Comparison of ENCODE assay signal across 13 cellular contexts in the genomic region with DNA sequence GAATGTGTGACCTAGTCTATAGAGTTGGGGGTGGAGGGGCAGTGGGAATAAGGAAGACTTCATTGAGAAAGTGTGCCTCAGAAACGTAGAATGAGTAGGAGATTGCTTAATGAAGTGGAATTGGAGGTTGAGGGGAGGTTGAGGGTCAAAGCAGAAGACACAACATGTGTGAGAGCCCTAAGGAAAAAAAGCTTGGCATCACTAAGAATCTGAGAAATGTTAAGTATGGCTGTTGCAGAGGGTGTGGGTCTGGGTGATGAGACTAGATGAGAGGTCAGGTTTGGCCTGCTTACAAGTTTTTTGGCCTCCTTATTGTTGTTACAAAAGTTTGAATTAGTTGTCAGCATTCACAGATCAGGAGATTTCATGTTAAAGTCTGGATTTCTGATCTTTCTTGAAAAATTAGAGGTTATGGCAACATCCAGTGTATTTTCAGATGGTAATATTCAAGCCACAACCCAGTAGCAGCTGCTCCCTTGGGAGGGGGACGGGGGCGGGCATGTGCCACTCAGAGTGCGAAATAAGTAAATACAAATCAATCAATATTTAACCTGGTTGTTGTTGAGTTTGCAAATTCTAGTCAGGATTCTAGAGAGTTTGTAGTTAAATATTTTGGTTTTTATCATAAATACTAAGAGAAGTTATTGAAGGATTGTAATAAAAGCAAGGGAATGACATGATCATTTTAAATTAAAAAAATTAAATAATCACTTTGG. TPM values are rescaled to one million over a fixed set of nuclear protein-coding genes. Genes with fewer than 3 reads are reported as not detected.
DNase-seq lines count a peak whose midpoint lies in the region; ATAC-seq and TF ChIP-seq lines count a peak whose summit lies in the region.
"Had no signal": no experiment of that assay in that cellular context is flagged by ENCODE, and none has a peak within 500 bp of the region (broad histone marks: within the 10 kb centered on the region; RNA-seq: fewer than 3 reads in every experiment).

No MANE protein-coding gene starts in this region.

- no peak overlapping the region for H2AFZ ChIP-seq in smooth muscle cell (ENCODE audit: low read depth)

- H3K79me2 ChIP-seq in smooth muscle cell (ENCODE audit: low read depth) = peaks cover 93% of the 10 kb centered on the region

- no peak for DNase-seq in activated T-cell treated with anti-CD3 and anti-CD28 coated beads, Interleukin-2, amount 50 U/mL, for 72 hours
- DNase-seq in activated T-cell treated with anti-CD3 and anti-CD28 coated beads for 4 hours (no peak), RPMI7951 (ENCODE audit: low read depth) (peak; percentile 20), fibroblast of peridontal ligament (ENCODE audit: extremely low read depth) (peak; percentile 42), smooth muscle cell (lab: John Stamatoyannopoulos, UW; ENCODE audit: unreplicated experiment) (no peak), esophagus squamous epithelium (lab: John Stamatoyannopoulos, UW) (no peak), OCI-M2 (lab: John Stamatoyannopoulos, UW; ENCODE audit: unreplicated experiment) (no peak)
- DNase-seq: activated naive CD4-positive, alpha-beta T cell treated with anti-CD3 and anti-CD28 coated beads for 36 hours; NCI-H1436 treated with DMSO at 0.1 percent for 48 hours; posterior cingulate gyrus; stimulated activated CD8-positive, alpha-beta memory T cell treated with anti-CD3 and anti-CD28 coated beads, Interleukin-4, amount 100 ng/mL, for 48 hours had no signal

- H3K27ac ChIP-seq in smooth muscle cell (ENCODE audit: low read depth) (no peak overlapping the region), esophagus squamous epithelium (no peak overlapping the region)
- H3K27ac ChIP-seq: C4-2B had no signal

- H3K36me3 ChIP-seq in smooth muscle cell (ENCODE audit: low read depth) = no peaks in the 10 kb centered on the region
- no peaks in the 10 kb centered on the region for H3K36me3 ChIP-seq in esophagus squamous epithelium

- H3K9ac ChIP-seq in smooth muscle cell (ENCODE audit: low read depth) = no peak overlapping the region

- H3K4me1 Mint-ChIP-seq in activated T-cell treated with anti-CD3 and anti-CD28 coated beads, Interleukin-2, amount 50 U/mL, for 72 hours (ENCODE audit: low read depth) = peaks cover 52% of the 10 kb centered on the region

- peak overlapping the region; percentile 90 for H3K4me3 ChIP-seq in smooth muscle cell
- H3K4me3 ChIP-seq in esophagus squamous epithelium = no peak overlapping the region

- no peak for ATAC-seq in activated T-cell treated with anti-CD3 and anti-CD28 coated beads, Interleukin-2, amount 50 U/mL, for 72 hours (replicated peaks in 1 of 2)
- no peak for ATAC-seq in HG02678 (IDR thresholded peaks at IDR 0.05; ENCODE audit: unreplicated experiment)

- H3K4me1 ChIP-seq in smooth muscle cell (ENCODE audit: low read depth) = peaks cover 31% of the 10 kb centered on the region
- peaks cover 0 to 47% (median 11%) of the 10 kb centered on the region in 3 donors for H3K4me1 ChIP-seq in esophagus squamous epithelium

- no peaks in the 10 kb centered on the region for H3F3A ChIP-seq in smooth muscle cell (ENCODE audit: low read depth)

- H3K4me2 ChIP-seq in smooth muscle cell = peak overlapping the region; percentile 94

- H3K27me3 ChIP-seq in smooth muscle cell (ENCODE audit: low read depth) (no peaks in the 10 kb centered on the region), esophagus squamous epithelium (no peaks in the 10 kb centered on the region)

- peaks cover 0 to 2% of the 10 kb centered on the region in 2 donors for H3K9me3 Mint-ChIP-seq in activated T-cell treated with anti-CD3 and anti-CD28 coated beads, Interleukin-2, amount 50 U/mL, for 72 hours
- H3K9me3 Mint-ChIP-seq: activated naive CD4-positive, alpha-beta T cell treated with anti-CD3 and anti-CD28 coated beads for 36 hours had no signal

- H3K27me3 Mint-ChIP-seq in activated T-cell treated with anti-CD3 and anti-CD28 coated beads, Interleukin-2, amount 50 U/mL, for 72 hours (ENCODE audit: low read depth) = no peaks in the 10 kb centered on the region

- 79% methylated on average over 4 of the region's 4 CpGs for WGBS in smooth muscle cell (ENCODE audit: low lambda C conversion rate)
- 78 to 85% methylated on average over 4 of the region's 4 CpGs for WGBS in esophagus squamous epithelium, 2 donors

- H3K9me3 ChIP-seq in smooth muscle cell (replicated peaks; ENCODE audit: low read depth) = no peaks in the 10 kb centered on the region
- H3K9me3 ChIP-seq in esophagus squamous epithelium = no peaks in the 10 kb centered on the region

- intact Hi-C loops in esophagus squamous epithelium (cut with DNase I) = no loop called here

- no peak overlapping the region for H3K27ac Mint-ChIP-seq in activated T-cell treated with anti-CD3 and anti-CD28 coated beads, Interleukin-2, amount 50 U/mL, for 72 hours
- H3K27ac Mint-ChIP-seq: activated naive CD4-positive, alpha-beta T cell treated with anti-CD3 and anti-CD28 coated beads for 36 hours had no signal

- H3K4me3 Mint-ChIP-seq in activated T-cell treated with anti-CD3 and anti-CD28 coated beads, Interleukin-2, amount 50 U/mL, for 72 hours = peak overlapping the region; percentile 37 to 53
- H3K4me3 Mint-ChIP-seq: activated naive CD4-positive, alpha-beta T cell treated with anti-CD3 and anti-CD28 coated beads for 36 hours had no signal

- TF ChIP-seq CTCF in smooth muscle cell (IDR thresholded peaks at IDR 0.05; ENCODE audit: borderline replicate concordance, insufficient read depth, poor library complexity, severe bottlenecking) = no peak
- TF ChIP-seq CTCF in esophagus squamous epithelium (IDR thresholded peaks at IDR 0.05) = no peak

- H4K20me1 ChIP-seq in smooth muscle cell (ENCODE audit: low read depth) = peaks cover 87% of the 10 kb centered on the region

- peaks cover 4 to 5% of the 10 kb centered on the region in 2 donors for H3K36me3 Mint-ChIP-seq in activated T-cell treated with anti-CD3 and anti-CD28 coated beads, Interleukin-2, amount 50 U/mL, for 72 hours (ENCODE audit: insufficient read depth in 2 of 2)

- TF ChIP-seq POLR2A in esophagus squamous epithelium (IDR thresholded peaks at IDR 0.05) = no peak

RNA-seq across cellular contexts. Expression of a gene that starts 4.3 kb away (rescaled TPM):
- 10 to 100 TPM; 27.6 to 29.1 TPM for total RNA-seq in activated T-cell treated with anti-CD3 and anti-CD28 coated beads, Interleukin-2, amount 50 U/mL, for 72 hours
- 25.0 and 30.9 TPM in 2 replicates for total RNA-seq in RPMI7951 (2014; rRNA removed; shearing (Covaris generic))
- 41.3 and 48.8 TPM in 2 replicates for total RNA-seq in smooth muscle cell
- polyA plus RNA-seq in smooth muscle cell = 18.2 and 23.6 TPM in 2 replicates
- 10 to 100 TPM; 18.1 to 37.4 (median 26.3) TPM for total RNA-seq in esophagus squamous epithelium

Comparison
In these comparisons a context has a peak if more than half of its experiments do, and no peak if none do; other contexts are left out.
1. DNase-seq: peak in RPMI7951 (single experiment) and fibroblast of peridontal ligament (single experiment); none in activated T-cell treated with anti-CD3 and anti-CD28 coated beads, Interleukin-2, amount 50 U/mL, for 72 hours (0 of 2), activated T-cell treated with anti-CD3 and anti-CD28 coated beads for 4 hours (single experiment), smooth muscle cell (single experiment), esophagus squamous epithelium (single experiment) and OCI-M2 (single experiment).